ENCODE assay signal across 30 cellular contexts in the genomic region with DNA sequence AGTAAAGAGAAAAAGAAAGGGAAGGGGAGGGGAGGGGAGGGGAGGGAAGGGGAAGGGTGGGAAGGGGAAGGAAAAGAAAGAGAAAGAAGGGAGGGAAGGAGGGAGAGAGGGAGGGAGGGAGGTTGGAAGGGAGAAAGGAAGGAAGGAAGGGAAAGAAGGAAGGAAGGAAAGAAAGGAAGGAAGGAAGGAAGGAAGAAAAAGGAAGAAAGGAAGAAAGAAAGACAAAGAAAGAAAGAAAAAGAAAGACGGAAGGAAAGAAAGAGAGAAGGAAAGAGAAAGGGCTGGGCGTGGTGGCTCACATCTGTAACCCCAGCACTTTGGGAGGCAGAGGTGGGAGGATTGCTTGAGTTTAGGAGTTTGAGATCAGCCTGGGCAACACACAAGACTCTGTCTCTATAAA.
"Had no signal": no experiment of that assay in that cellular context is flagged by ENCODE, and none has a peak within 500 bp of the region (broad histone marks: within the 10 kb centered on the region; RNA-seq: fewer than 3 reads in every experiment).

No MANE protein-coding gene starts in this region.

- H3K27me3 ChIP-seq: ascending aorta, cardiac muscle cell, MG63, SJSA1 had no signal

- H3K27ac Mint-ChIP-seq: activated CD4-positive, alpha-beta T cell treated with anti-CD3 and anti-CD28 coated beads for 36 hours; activated CD4-positive, alpha-beta T cell treated with anti-CD3 and anti-CD28 coated beads, Interleukin-2, amount 10 ng/mL, durations not matched to agents 7 days and 5 days; activated CD8-positive, alpha-beta T cell treated with anti-CD3 and anti-CD28 coated beads, Interleukin-2, amount 10 ng/mL, durations not matched to agents 7 days and 5 days; activated naive CD8-positive, alpha-beta T cell treated with anti-CD3 and anti-CD28 coated beads, Interleukin-2, amount 10 ng/mL, durations not matched to agents 7 days and 5 days; T-helper 1 cell treated with Interleukin-12 subunit alpha and Interleukin-12 subunit beta and Interleukin-4 antibody, amounts not matched to agents 30 μg/mL and 1 μg/mL, for 36 hours; T-helper 2 cell treated with Interferon-gamma antibody and Interleukin-4, amounts not matched to agents 5 μg/mL and 100 μg/mL, for 36 hours had no signal

- H3K9me3 ChIP-seq: ascending aorta, MG63, SJSA1, SK-N-SH had no signal

- H3K4me1 Mint-ChIP-seq: central memory CD8-positive, alpha-beta T cell had no signal

- H3K36me3 Mint-ChIP-seq: activated naive CD8-positive, alpha-beta T cell treated with anti-CD3 and anti-CD28 coated beads, Interleukin-2, amount 10 ng/mL, durations not matched to agents 7 days and 5 days had no signal

- FAIRE-seq: TTC549 had no signal

- H3K4me3 ChIP-seq: ascending aorta, cardiac muscle cell, MG63, SJSA1 had no signal

- H3K4me2 ChIP-seq: SK-N-SH had no signal

- H3K9ac ChIP-seq: SK-N-SH had no signal

- ATAC-seq: activated CD4-positive, alpha-beta T cell treated with anti-CD3 and anti-CD28 coated beads for 36 hours; activated CD4-positive, CD25-positive, alpha-beta regulatory T cell treated with anti-CD3 and anti-CD28 coated beads, Interleukin-2, amount 50 U/mL, for 24 hours; activated CD8-positive, alpha-beta T cell treated with anti-CD3 and anti-CD28 coated beads, Interleukin-2, amount 10 ng/mL, durations not matched to agents 7 days and 5 days; Panc1 had no signal

- H3K4me3 Mint-ChIP-seq: activated CD4-positive, alpha-beta T cell treated with anti-CD3 and anti-CD28 coated beads for 36 hours; activated CD4-positive, alpha-beta T cell treated with anti-CD3 and anti-CD28 coated beads, Interleukin-2, amount 10 ng/mL, durations not matched to agents 7 days and 5 days; activated CD8-positive, alpha-beta T cell treated with anti-CD3 and anti-CD28 coated beads, Interleukin-2, amount 10 ng/mL, durations not matched to agents 7 days and 5 days; activated naive CD8-positive, alpha-beta T cell treated with anti-CD3 and anti-CD28 coated beads, Interleukin-2, amount 10 ng/mL, durations not matched to agents 7 days and 5 days; central memory CD8-positive, alpha-beta T cell; T-helper 1 cell treated with Interleukin-12 subunit alpha and Interleukin-12 subunit beta and Interleukin-4 antibody, amounts not matched to agents 30 μg/mL and 1 μg/mL, for 36 hours; T-helper 2 cell treated with Interferon-gamma antibody and Interleukin-4, amounts not matched to agents 5 μg/mL and 100 μg/mL, for 36 hours had no signal

- DNase-seq: activated CD4-positive, alpha-beta T cell treated with anti-CD3 and anti-CD28 coated beads for 36 hours; activated CD4-positive, alpha-beta T cell treated with anti-CD3 and anti-CD28 coated beads, Interleukin-2, amount 10 ng/mL, durations not matched to agents 7 days and 5 days; activated CD4-positive, alpha-beta T cell treated with anti-CD3 and anti-CD28 coated beads, Interleukin-2, amount 50 U/mL, for 48 hours; activated CD8-positive, alpha-beta T cell treated with anti-CD3 and anti-CD28 coated beads, Interleukin-2, amount 10 ng/mL, durations not matched to agents 7 days and 5 days; activated effector memory CD4-positive, alpha-beta T cell treated with Interleukin-2 at 50 U/mL for 16 hours; activated naive CD4-positive, alpha-beta T cell treated with anti-CD3 and anti-CD28 coated beads, Interleukin-2, amount 50 U/mL, for 16 hours; activated naive CD8-positive, alpha-beta T cell treated with anti-CD3 and anti-CD28 coated beads, Interleukin-2, amount 10 ng/mL, durations not matched to agents 7 days and 5 days; activated T-cell treated with anti-CD3 and anti-CD28 coated beads, Interleukin-2, amount 50 U/mL, for 48 hours; amygdala; Kasumi-1; KG1; MG63; NCI-H1048; NCI-H1105 treated with DMSO at 0.1 percent for 48 hours; NCI-H1436; NCI-H1694; NCI-H1930; NCI-H345; NCI-H524 treated with DMSO at 0.1 percent for 48 hours; SHP77; SK-N-SH had no signal

- H3K9me3 Mint-ChIP-seq: activated CD4-positive, alpha-beta T cell treated with anti-CD3 and anti-CD28 coated beads, Interleukin-2, amount 10 ng/mL, durations not matched to agents 7 days and 5 days; activated naive CD8-positive, alpha-beta T cell treated with anti-CD3 and anti-CD28 coated beads, Interleukin-2, amount 10 ng/mL, durations not matched to agents 7 days and 5 days; central memory CD8-positive, alpha-beta T cell; T-helper 1 cell treated with Interleukin-12 subunit alpha and Interleukin-12 subunit beta and Interleukin-4 antibody, amounts not matched to agents 30 μg/mL and 1 μg/mL, for 36 hours; T-helper 2 cell treated with Interferon-gamma antibody and Interleukin-4, amounts not matched to agents 5 μg/mL and 100 μg/mL, for 36 hours had no signal

- H3K36me3 ChIP-seq: ascending aorta, cardiac muscle cell, MG63, SJSA1 had no signal

- H3K27me3 Mint-ChIP-seq: activated CD4-positive, alpha-beta T cell treated with anti-CD3 and anti-CD28 coated beads for 36 hours; activated CD4-positive, alpha-beta T cell treated with anti-CD3 and anti-CD28 coated beads, Interleukin-2, amount 10 ng/mL, durations not matched to agents 7 days and 5 days; activated naive CD8-positive, alpha-beta T cell treated with anti-CD3 and anti-CD28 coated beads, Interleukin-2, amount 10 ng/mL, durations not matched to agents 7 days and 5 days; central memory CD8-positive, alpha-beta T cell had no signal

- H3K4me1 ChIP-seq: ascending aorta had no signal

- H3K27ac ChIP-seq: ascending aorta, cardiac muscle cell, SJSA1 had no signal
